ENCODE assay signal across 25 cellular contexts in the genomic region with DNA sequence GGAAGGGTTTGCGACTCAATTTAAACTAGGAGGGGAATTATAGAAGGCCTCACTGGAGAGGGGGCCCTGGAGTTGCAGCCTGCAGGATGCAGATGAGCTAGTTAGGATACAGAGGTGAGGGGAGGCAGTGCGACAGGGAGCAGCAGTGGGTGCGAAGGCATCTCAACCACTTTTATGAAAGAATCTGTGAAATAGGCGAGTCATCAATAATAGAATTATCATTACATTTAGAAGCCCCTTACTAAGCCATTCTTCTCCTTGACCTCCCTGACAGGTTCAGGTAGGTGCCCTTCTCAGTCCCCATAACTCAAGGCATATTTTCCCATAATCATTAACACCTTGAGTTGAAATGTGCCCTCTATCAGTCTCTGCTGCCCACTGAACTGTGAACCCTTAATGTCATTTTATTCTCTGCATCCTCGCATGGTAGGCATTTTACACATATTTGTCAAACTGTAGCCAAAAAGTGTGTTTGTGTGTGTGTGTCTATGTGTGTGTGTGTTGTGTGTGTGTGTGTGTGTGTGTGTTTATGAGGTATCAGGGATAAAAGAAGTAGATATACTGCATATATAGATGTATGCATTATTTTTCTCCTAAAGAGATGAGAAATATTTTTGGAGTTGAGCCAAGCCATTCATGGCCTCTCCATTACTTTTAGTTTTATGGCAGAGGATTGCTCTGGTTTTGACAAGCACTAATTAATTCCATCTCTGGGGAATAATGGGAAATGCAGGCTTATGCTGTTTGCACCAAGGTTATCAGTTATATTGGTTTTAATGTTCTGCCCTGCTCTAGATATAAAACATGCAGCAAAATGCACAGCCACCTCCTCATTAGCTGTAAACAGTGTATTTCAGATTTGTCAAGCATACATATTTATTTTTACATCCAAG.
DNase-seq lines count a peak whose midpoint lies in the region; ATAC-seq and TF ChIP-seq lines count a peak whose summit lies in the region.
"Had no signal": no experiment of that assay in that cellular context is flagged by ENCODE, and none has a peak within 500 bp of the region (broad histone marks: within the 10 kb centered on the region; RNA-seq: fewer than 3 reads in every experiment).

No MANE protein-coding gene starts in this region.

- H3K4me3 ChIP-seq in GM23248 (no peak overlapping the region), SK-N-MC (peak overlapping the region; percentile 33; the same call in 1 of the 2 replicates), mesenchymal stem cell (ENCODE audit: insufficient read depth in 1 of 2, low read depth in 1 of 2, low read length in 2 of 2) (no peak overlapping the region), stomach (no peak overlapping the region)
- H3K4me3 ChIP-seq: adrenal gland, coronary artery, esophagus muscularis mucosa, gastroesophageal sphincter, GM23338, lower lobe of right lung, psoas muscle, tibial nerve had no signal

- no peaks in the 10 kb centered on the region for H3K36me3 ChIP-seq in GM23248 (ENCODE audit: low read depth)
- no peaks in the 10 kb centered on the region for H3K36me3 ChIP-seq in SK-N-MC (ENCODE audit: insufficient read depth, low read length)
- H3K36me3 ChIP-seq in mesenchymal stem cell (ENCODE audit: control insufficient read depth in 1 of 2, insufficient read depth in 2 of 2, low read depth in 1 of 2, low read length in 2 of 2), result no peaks in the 10 kb centered on the region
- no peaks in the 10 kb centered on the region for H3K36me3 ChIP-seq in stomach
- H3K36me3 ChIP-seq: adrenal gland, esophagus muscularis mucosa, gastroesophageal sphincter, lower lobe of right lung, tibial nerve had no signal

- no peak for TF ChIP-seq POLR2A in stomach (IDR thresholded peaks at IDR 0.05)

- ATAC-seq in GM19395 (IDR thresholded peaks at IDR 0.05; ENCODE audit: unreplicated experiment), result no peak
- ATAC-seq: gastroesophageal sphincter, GM23338, lower lobe of right lung, psoas muscle had no signal

- no peaks in the 10 kb centered on the region for H4K20me1 ChIP-seq in GM23248 (ENCODE audit: insufficient read depth)

- H3K4ac ChIP-seq in mesenchymal stem cell (ENCODE audit: low read depth in 1 of 2, low read length in 2 of 2), result no peak overlapping the region

- H2AFZ ChIP-seq in GM23248 (no peak overlapping the region), mesenchymal stem cell (ENCODE audit: low read depth, low read length) (no peak overlapping the region)
- H2AFZ ChIP-seq: GM23338 had no signal

- no peak overlapping the region for H2AK5ac ChIP-seq in mesenchymal stem cell (ENCODE audit: low read length, severe bottlenecking)

- H3K9me3 ChIP-seq in GM23248 (ENCODE audit: low read depth), result no peaks in the 10 kb centered on the region
- peaks cover 5% of the 10 kb centered on the region; the same call in 1 of the 2 replicates for H3K9me3 ChIP-seq in SK-N-MC (ENCODE audit: low read depth, low read length)
- H3K9me3 ChIP-seq in mesenchymal stem cell (ENCODE audit: control insufficient read depth, low read length), result peaks cover 3% of the 10 kb centered on the region
- no peaks in the 10 kb centered on the region for H3K9me3 ChIP-seq in stomach
- H3K9me3 ChIP-seq: adrenal gland, esophagus muscularis mucosa, gastroesophageal sphincter, lower lobe of right lung, psoas muscle, tibial nerve had no signal

- no peak overlapping the region for H4K91ac ChIP-seq in mesenchymal stem cell (ENCODE audit: low read length)

- intact Hi-C loops in stomach (cut with DNase I; ENCODE audit: low total_unique reads), result no loop called here

- in situ Hi-C loops in GM23248 (cut with MboI), result no loop called here

- H2BK15ac ChIP-seq in mesenchymal stem cell (ENCODE audit: low read depth, poor library complexity, severe bottlenecking), result no peak overlapping the region

- H3K79me1 ChIP-seq in mesenchymal stem cell (replicated peaks; ENCODE audit: low read length, poor library complexity, severe bottlenecking), result no peaks in the 10 kb centered on the region

- peaks cover 50% of the 10 kb centered on the region for H3K4me1 ChIP-seq in GM23248 (ENCODE audit: insufficient read depth)
- peaks cover 7% of the 10 kb centered on the region for H3K4me1 ChIP-seq in mesenchymal stem cell (ENCODE audit: control insufficient read depth, insufficient read depth, low read depth, low read length)
- peaks cover 0 to 17% (median 3%) of the 10 kb centered on the region in 4 donors for H3K4me1 ChIP-seq in stomach
- H3K4me1 ChIP-seq: adrenal gland, gastroesophageal sphincter, lower lobe of right lung, psoas muscle, tibial nerve had no signal

- DNase-seq in GM23248 (peak; percentile 19), NCI-H1417 treated with DMSO at 0.1 percent for 48 hours (lab: John Stamatoyannopoulos, UW) (peak; percentile 38), SK-N-MC (ENCODE audit: low read depth, low spot score) (peak; percentile 88), mesenchymal stem cell (no peak), GM19238 (ENCODE audit: insufficient read length, low spot score) (no peak), stomach (no peak)
- DNase-seq: activated CD4-positive, alpha-beta T cell treated with anti-CD3 and anti-CD28 coated beads for 4 hours; activated naive CD4-positive, alpha-beta T cell treated with Interleukin-2 at 50 U/mL for 16 hours; activated T-cell treated with anti-CD3 and anti-CD28 coated beads, Interleukin-2, amount 50 U/mL, for 48 hours; adrenal gland; CD4-positive, alpha-beta memory T cell; GDM1; islet precursor cell; KG1; lower lobe of right lung; MM.1S; NCI-H1930; psoas muscle; stimulated activated CD8-positive, alpha-beta memory T cell treated with anti-CD3 and anti-CD28 coated beads, Interleukin-4, amount 100 ng/mL, for 48 hours had no signal

- H3K18ac ChIP-seq in mesenchymal stem cell (ENCODE audit: low read depth in 1 of 2, low read length in 2 of 2), result no peak overlapping the region

- H2BK12ac ChIP-seq in mesenchymal stem cell (ENCODE audit: low read length in 2 of 2), result no peak overlapping the region

- H3F3A ChIP-seq in GM23248 (ENCODE audit: insufficient read depth), result peaks cover 14% of the 10 kb centered on the region

- no peak overlapping the region for H3K23ac ChIP-seq in mesenchymal stem cell (ENCODE audit: low read length in 2 of 2)

- no peak overlapping the region for H3K9ac ChIP-seq in GM23248
- H3K9ac ChIP-seq in SK-N-MC (ENCODE audit: insufficient read length), result no peak overlapping the region
- H3K9ac ChIP-seq in mesenchymal stem cell (ENCODE audit: low read length), result no peak overlapping the region

- H4K8ac ChIP-seq in mesenchymal stem cell (ENCODE audit: low read length), result no peak overlapping the region

- H3K27me3 ChIP-seq in GM23248 (replicated peaks; ENCODE audit: insufficient read depth), result no peaks in the 10 kb centered on the region
- H3K27me3 ChIP-seq in mesenchymal stem cell (ENCODE audit: control insufficient read depth in 1 of 2, insufficient read depth in 1 of 2, low read length in 2 of 2), result no peaks in the 10 kb centered on the region
- H3K27me3 ChIP-seq in stomach, result no peaks in the 10 kb centered on the region
- H3K27me3 ChIP-seq: adrenal gland, esophagus muscularis mucosa, gastroesophageal sphincter, tibial nerve had no signal

- no peak overlapping the region for H2BK5ac ChIP-seq in mesenchymal stem cell (ENCODE audit: low read depth, low read length, poor library complexity, severe bottlenecking)

- WGBS in GM23248 (ENCODE audit: low coverage in 1 of 2, low lambda C conversion rate in 2 of 2, missing lambda C conversion rate in 2 of 2), 2 experiments, result 97 to 99% methylated on average over 5 of the region's 5 CpGs
- WGBS in mesenchymal stem cell, result 97% methylated on average over 5 of the region's 5 CpGs
- 84 to 98% (median 91%) methylated on average over 5 of the region's 5 CpGs for whole genome bisulfite sequencing in stomach, 5 donors

- H3K79me2 ChIP-seq in GM23248 (ENCODE audit: insufficient read depth), result no peaks in the 10 kb centered on the region

- no peaks in the 10 kb centered on the region for H3K9me2 ChIP-seq in GM23248 (ENCODE audit: insufficient read depth)

- H3K14ac ChIP-seq in mesenchymal stem cell (ENCODE audit: low read length in 2 of 2), result no peak overlapping the region

- H3K4me2 ChIP-seq in GM23248 (ENCODE audit: unreplicated experiment) (no peak overlapping the region), mesenchymal stem cell (ENCODE audit: low read length, poor library complexity, severe bottlenecking) (no peak overlapping the region)
- H3K4me2 ChIP-seq: GM23338 had no signal

- no peak overlapping the region for H2BK120ac ChIP-seq in mesenchymal stem cell (ENCODE audit: low read depth, low read length)

- no peak for TF ChIP-seq EP300 in stomach (IDR thresholded peaks at IDR 0.05)

- no peak for TF ChIP-seq CTCF in stomach (IDR thresholded peaks at IDR 0.05)

- H3K27ac ChIP-seq in GM23248 (no peak overlapping the region), SK-N-MC (no peak overlapping the region), mesenchymal stem cell (ENCODE audit: low read length, poor library complexity, severe bottlenecking) (peak overlapping the region; percentile 70), stomach (no peak overlapping the region)
- H3K27ac ChIP-seq: adrenal gland, esophagus muscularis mucosa, gastroesophageal sphincter, lower lobe of right lung, psoas muscle, tibial nerve had no signal

Comparison
In these comparisons a context has a peak if more than half of its experiments do, and no peak if none do; other contexts are left out.
1. DNase-seq: peak in GM23248 (single experiment), NCI-H1417 treated with DMSO at 0.1 percent for 48 hours (single experiment) and SK-N-MC (single experiment); none in mesenchymal stem cell (single experiment), GM19238 (single experiment) and stomach (single experiment).